Comparison of ENCODE assay signal across 1 cellular context in genomic region chr11:72676874-72677341, GRCh38.
TF ChIP-seq lines count a peak whose summit lies in the region.

No MANE protein-coding gene starts in this region.

TF ChIP-seq in K562, 482 proteins besides CTCF, POLR2A, EP300 and RAD21 (continued from another document):
- TF ChIP-seq E2F6 (IDR thresholded peaks at IDR 0.05; ENCODE audit: borderline replicate concordance in 1 of 2, extremely low read depth in 1 of 2, insufficient read depth in 1 of 2, insufficient read length in 1 of 2, low read depth in 1 of 2, low read length in 1 of 2, poor library complexity in 1 of 2, severe bottlenecking in 1 of 2) (no peak), ZBTB26 (CRISPR knock-in tag; IDR thresholded peaks at IDR 0.05) (no peak), BMI1 (IDR thresholded peaks at IDR 0.05; ENCODE audit: low read length) (no peak), MNT (conservative IDR thresholded peaks at IDR 0.05) (peak in 1 of 2 experiments; percentile 36; a peak in 1 of 4 replicates)
TF ChIP-seq in K562: peak in this region for 16.
